Comparison of ENCODE assay signal across 18 cellular contexts in genomic region chr20:53838311-53838873, GRCh38.
DNase-seq lines count a peak whose midpoint lies in the region; ATAC-seq lines count a peak whose summit lies in the region.
"Had no signal": no experiment of that assay in that cellular context is flagged by ENCODE, and none has a peak within 500 bp of the region (broad histone marks: within the 10 kb centered on the region; RNA-seq: fewer than 3 reads in every experiment).

No MANE protein-coding gene starts in this region.

- no peak overlapping the region for H3K4me3 Mint-ChIP-seq in activated naive CD8-positive, alpha-beta T cell treated with anti-CD3 and anti-CD28 coated beads for 36 hours
- peak overlapping the region; percentile 83 for H3K4me3 Mint-ChIP-seq in natural killer cell treated with Interleukin-12 subunit alpha and Interleukin-12 subunit beta and Interleukin-15 and Interleukin-18, amount 100 ng/mL, for 72 hours
- H3K4me3 Mint-ChIP-seq: activated naive CD4-positive, alpha-beta T cell treated with anti-CD3 and anti-CD28 coated beads for 36 hours had no signal

- DNase-seq in activated CD8-positive, alpha-beta memory T cell treated with anti-CD3 and anti-CD28 coated beads for 24 hours, result peak; percentile 47
- DNase-seq in activated CD8-positive, alpha-beta memory T cell treated with anti-CD3 and anti-CD28 coated beads, Interleukin-2, amount 50 U/mL, for 48 hours, result no peak
- DNase-seq in HT-29 (ENCODE audit: low spot score) (peak; percentile 84), A172 (ENCODE audit: low spot score) (no peak), Kasumi-1 (lab: John Stamatoyannopoulos, UW) (no peak)
- no peak for DNase-seq in activated naive CD8-positive, alpha-beta T cell treated with anti-CD3 and anti-CD28 coated beads for 36 hours
- no peak for DNase-seq in natural killer cell treated with Interleukin-12 subunit alpha and Interleukin-12 subunit beta and Interleukin-15 and Interleukin-18, amount 100 ng/mL, for 72 hours (ENCODE audit: low spot score)
- DNase-seq: activated naive CD4-positive, alpha-beta T cell treated with anti-CD3 and anti-CD28 coated beads for 36 hours; Calu3; effector memory CD4-positive, alpha-beta T cell; GF-D8; H7; mesendoderm; MG63; NCI-H1694; nucleus accumbens; SJCRH30 had no signal

- ATAC-seq in natural killer cell treated with Interleukin-12 subunit alpha and Interleukin-12 subunit beta and Interleukin-15 and Interleukin-18, amount 100 ng/mL, for 72 hours, result no peak
- ATAC-seq in HG03342 (IDR thresholded peaks at IDR 0.05; ENCODE audit: unreplicated experiment), result no peak

- H3K4me1 Mint-ChIP-seq in activated naive CD8-positive, alpha-beta T cell treated with anti-CD3 and anti-CD28 coated beads for 36 hours, result peaks cover 69% of the 10 kb centered on the region
- peaks cover 61 to 67% of the 10 kb centered on the region in 2 donors for H3K4me1 Mint-ChIP-seq in natural killer cell treated with Interleukin-12 subunit alpha and Interleukin-12 subunit beta and Interleukin-15 and Interleukin-18, amount 100 ng/mL, for 72 hours (ENCODE audit: low read depth in 2 of 2)

- H3K36me3 Mint-ChIP-seq in activated naive CD8-positive, alpha-beta T cell treated with anti-CD3 and anti-CD28 coated beads for 36 hours, result peaks cover 11% of the 10 kb centered on the region
- no peaks in the 10 kb centered on the region for H3K36me3 Mint-ChIP-seq in natural killer cell treated with Interleukin-12 subunit alpha and Interleukin-12 subunit beta and Interleukin-15 and Interleukin-18, amount 100 ng/mL, for 72 hours

- peak overlapping the region; percentile 90 for H3K27ac Mint-ChIP-seq in activated naive CD8-positive, alpha-beta T cell treated with anti-CD3 and anti-CD28 coated beads for 36 hours
- H3K27ac Mint-ChIP-seq in natural killer cell treated with Interleukin-12 subunit alpha and Interleukin-12 subunit beta and Interleukin-15 and Interleukin-18, amount 100 ng/mL, for 72 hours, result peak overlapping the region; percentile 69 to 76
- H3K27ac Mint-ChIP-seq: activated naive CD4-positive, alpha-beta T cell treated with anti-CD3 and anti-CD28 coated beads for 36 hours had no signal

- H3K9me3 Mint-ChIP-seq in activated naive CD8-positive, alpha-beta T cell treated with anti-CD3 and anti-CD28 coated beads for 36 hours, result peaks cover 9% of the 10 kb centered on the region
- H3K9me3 Mint-ChIP-seq in natural killer cell treated with Interleukin-12 subunit alpha and Interleukin-12 subunit beta and Interleukin-15 and Interleukin-18, amount 100 ng/mL, for 72 hours, result no peaks in the 10 kb centered on the region
- H3K9me3 Mint-ChIP-seq: activated naive CD4-positive, alpha-beta T cell treated with anti-CD3 and anti-CD28 coated beads for 36 hours had no signal

- no peaks in the 10 kb centered on the region for H3K27me3 Mint-ChIP-seq in activated naive CD8-positive, alpha-beta T cell treated with anti-CD3 and anti-CD28 coated beads for 36 hours
- no peaks in the 10 kb centered on the region for H3K27me3 Mint-ChIP-seq in natural killer cell treated with Interleukin-12 subunit alpha and Interleukin-12 subunit beta and Interleukin-15 and Interleukin-18, amount 100 ng/mL, for 72 hours

Comparison
In these comparisons a context has a peak if more than half of its experiments do, and no peak if none do; other contexts are left out.
1. DNase-seq: peak in activated CD8-positive, alpha-beta memory T cell treated with anti-CD3 and anti-CD28 coated beads for 24 hours (single experiment) and HT-29 (single experiment); none in activated CD8-positive, alpha-beta memory T cell treated with anti-CD3 and anti-CD28 coated beads, Interleukin-2, amount 50 U/mL, for 48 hours (single experiment), activated naive CD8-positive, alpha-beta T cell treated with anti-CD3 and anti-CD28 coated beads for 36 hours (single experiment), natural killer cell treated with Interleukin-12 subunit alpha and Interleukin-12 subunit beta and Interleukin-15 and Interleukin-18, amount 100 ng/mL, for 72 hours (single experiment), A172 (single experiment) and Kasumi-1 (0 of 2).